1 cellular context compared by ENCODE assay signal in the genomic region with DNA sequence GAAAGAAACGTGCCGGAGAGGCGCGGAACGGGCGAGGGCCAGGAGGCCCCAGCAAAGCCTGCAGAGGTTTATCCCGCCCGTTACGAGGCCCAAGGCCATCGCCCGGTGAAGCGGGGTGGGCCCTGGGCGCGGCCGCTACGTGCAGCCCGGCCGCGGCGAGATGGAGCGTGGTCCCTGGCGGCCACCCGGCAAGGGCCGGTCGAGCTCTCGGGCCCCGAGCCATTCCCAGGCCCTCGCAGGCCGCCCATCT.
TF ChIP-seq lines count a peak whose summit lies in the region.

No MANE protein-coding gene starts in this region.

TF ChIP-seq in H1, 55 proteins besides CTCF, POLR2A, EP300 and RAD21:
- TF ChIP-seq SP2 (IDR thresholded peaks at IDR 0.05; ENCODE audit: low read length) (no peak), SP4 (IDR thresholded peaks at IDR 0.05; ENCODE audit: low read length) (no peak), KDM1A (IDR thresholded peaks at IDR 0.05; ENCODE audit: borderline replicate concordance, low read length) (no peak), PHF8 (conservative IDR thresholded peaks at IDR 0.05; ENCODE audit: low read depth, low read length) (no peak), EZH2 (IDR thresholded peaks at IDR 0.05; ENCODE audit: low read depth, low read length, severe bottlenecking) (no peak), ATF2 (IDR thresholded peaks at IDR 0.05; ENCODE audit: low read length) (no peak), BRCA1 (IDR thresholded peaks at IDR 0.05; ENCODE audit: low read depth, low read length) (no peak), EGR1 (IDR thresholded peaks at IDR 0.05; ENCODE audit: borderline replicate concordance, low read depth, low read length) (no peak), HDAC6 (IDR thresholded peaks at IDR 0.05; ENCODE audit: low read depth, low read length) (no peak), KDM4A (IDR thresholded peaks at IDR 0.05; ENCODE audit: low read depth, low read length, severe bottlenecking) (no peak), KDM5A (IDR thresholded peaks at IDR 0.05; ENCODE audit: low read length) (no peak), BCL11A (IDR thresholded peaks at IDR 0.05; ENCODE audit: low read depth in 2 of 2, low read length in 2 of 2) (no peak), RXRA (IDR thresholded peaks at IDR 0.05; ENCODE audit: insufficient read depth, low read depth, low read length) (no peak)
- TF ChIP-seq, protein P1, sequence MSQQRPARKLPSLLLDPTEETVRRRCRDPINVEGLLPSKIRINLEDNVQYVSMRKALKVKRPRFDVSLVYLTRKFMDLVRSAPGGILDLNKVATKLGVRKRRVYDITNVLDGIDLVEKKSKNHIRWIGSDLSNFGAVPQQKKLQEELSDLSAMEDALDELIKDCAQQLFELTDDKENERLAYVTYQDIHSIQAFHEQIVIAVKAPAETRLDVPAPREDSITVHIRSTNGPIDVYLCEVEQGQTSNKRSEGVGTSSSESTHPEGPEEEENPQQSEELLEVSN (IDR thresholded peaks at IDR 0.05), result no peak; the same call in 1 of the 2 replicates
TF ChIP-seq in H1: peak in this region for 0.
